Comparison of ENCODE assay signal across 7 cellular contexts in genomic region chr5:110865400-110866094, GRCh38.
DNase-seq lines count a peak whose midpoint lies in the region; FAIRE-seq and TF ChIP-seq lines count a peak whose summit lies in the region.

No MANE protein-coding gene starts in this region.

- no peak overlapping the region for H4K91ac ChIP-seq in H9 (ENCODE audit: insufficient read length, low read depth, low read length)

- H4K20me1 ChIP-seq in H9 (ENCODE audit: control insufficient read depth, insufficient read depth, insufficient read length) = no peaks in the 10 kb centered on the region

- no peak overlapping the region for H2AFZ ChIP-seq in H9 (ENCODE audit: low read length)

- H3K56ac ChIP-seq in H9 (ENCODE audit: insufficient read length, low read depth, low read length) = no peak overlapping the region

- H3K4me1 Mint-ChIP-seq in H9 = peaks cover 0 to 4% of the 10 kb centered on the region in 2 experiments; a peak in 1 of 4 replicates

- no peak overlapping the region for H4K8ac ChIP-seq in H9 (replicated peaks; ENCODE audit: insufficient read length, low read depth, low read length)

- H3K79me2 ChIP-seq in H9 (ENCODE audit: insufficient read depth, low read length) = no peaks in the 10 kb centered on the region

- H4K5ac ChIP-seq in H9 (ENCODE audit: insufficient read length, low read depth, low read length) = no peak overlapping the region

- no peak for FAIRE-seq in urothelium cell line (lab: Jason Lieb, UNC)

- no peak overlapping the region for H3K4ac ChIP-seq in H9 (ENCODE audit: low read depth, low read length)

- H3K36me3 Mint-ChIP-seq in H9 (ENCODE audit: insufficient read depth in 1 of 3, low read depth in 3 of 3) = no peaks in the 10 kb centered on the region

- H3T11ph ChIP-seq in H9 (ENCODE audit: low read length) = no peak overlapping the region

- no CpG with 5 or more reads among the region's 4 CpGs for WGBS in H9 (ENCODE audit: extremely low coverage, insufficient read length, low lambda C conversion rate)

- no peaks in the 10 kb centered on the region for H3K9me3 Mint-ChIP-seq in H9

- TF ChIP-seq CTCF in GM12873 (IDR thresholded peaks at IDR 0.05; ENCODE audit: insufficient read depth, low read depth, low read length, missing control alignments) (peak; percentile 61), H9 (conservative IDR thresholded peaks at IDR 0.05) (peak; percentile 81)

- H3K18ac ChIP-seq in H9 (ENCODE audit: insufficient read length, low read depth, low read length) = no peak overlapping the region

- H3K27me3 ChIP-seq in H9 (ENCODE audit: insufficient read depth, low read length) = no peaks in the 10 kb centered on the region

- H3K27ac ChIP-seq in H9 (ENCODE audit: insufficient read length, low read depth, low read length) = no peak overlapping the region

- no peak overlapping the region for H2BK5ac ChIP-seq in H9 (ENCODE audit: insufficient read length, low read length)

- no peak overlapping the region for H2BK15ac ChIP-seq in H9 (ENCODE audit: low read depth, low read length)

- H3K9me3 ChIP-seq in H9 (ENCODE audit: control insufficient read depth, low read depth, low read length) = no peaks in the 10 kb centered on the region

- peak; percentile 73 for DNase-seq in H9
- peak; percentile 16 for DNase-seq in NCI-H526 treated with DMSO at 0.1 percent for 48 hours (lab: John Stamatoyannopoulos, UW)
- DNase-seq in epidermal melanocyte (ENCODE audit: insufficient read length, low spot score) = peak; percentile 15
- peak; percentile 36 for DNase-seq in urothelium cell line (ENCODE audit: low spot score)
- DNase-seq in activated gamma-delta T cell (lab: John Stamatoyannopoulos, UW) = no peak
- no peak for DNase-seq in activated T-cell treated with anti-CD3 and anti-CD28 coated beads, Interleukin-2, amount 50 U/mL, for 48 hours

- H3K4me1 ChIP-seq in H9 (ENCODE audit: insufficient read depth, low read length) = no peaks in the 10 kb centered on the region

- H3K14ac ChIP-seq in H9 (ENCODE audit: insufficient read depth, low read length) = no peak overlapping the region

- H3K27me3 Mint-ChIP-seq in H9 (ENCODE audit: low read depth) = no peaks in the 10 kb centered on the region

- no peak overlapping the region for H2BK120ac ChIP-seq in H9 (ENCODE audit: low read depth, low read length, poor library complexity, severe bottlenecking)

- no peak overlapping the region for H3K27ac Mint-ChIP-seq in H9

- no peak overlapping the region for H3K4me3 Mint-ChIP-seq in H9

- no peaks in the 10 kb centered on the region for H3K23me2 ChIP-seq in H9 (ENCODE audit: insufficient read length, low read depth, low read length, poor library complexity, severe bottlenecking)

- no peak overlapping the region for H3K4me2 ChIP-seq in H9 (ENCODE audit: insufficient read depth, insufficient read length, low read length)

- no peaks in the 10 kb centered on the region for H3K79me1 ChIP-seq in H9 (ENCODE audit: insufficient read depth, low read depth, low read length, poor library complexity, severe bottlenecking)

- H2BK12ac ChIP-seq in H9 (ENCODE audit: insufficient read length, low read depth, low read length) = no peak overlapping the region

- H2BK20ac ChIP-seq in H9 (ENCODE audit: low read depth, low read length, poor library complexity, severe bottlenecking) = no peak overlapping the region

- H2AK5ac ChIP-seq in H9 (ENCODE audit: insufficient read length, low read length) = no peak overlapping the region

- H3K23ac ChIP-seq in H9 (ENCODE audit: insufficient read length, low read depth, low read length) = no peak overlapping the region

- H3K9ac ChIP-seq in H9 (ENCODE audit: extremely low read depth, insufficient read length, low read length) = no peak overlapping the region

Comparison
In these comparisons a context has a peak if more than half of its experiments do, and no peak if none do; other contexts are left out.
1. DNase-seq: peak in H9 (single experiment), NCI-H526 treated with DMSO at 0.1 percent for 48 hours (single experiment), epidermal melanocyte (single experiment) and urothelium cell line (single experiment); none in activated gamma-delta T cell (single experiment) and activated T-cell treated with anti-CD3 and anti-CD28 coated beads, Interleukin-2, amount 50 U/mL, for 48 hours (0 of 2).